ENCODE assay signal across 7 cellular contexts in genomic region chr11:33256031-33256807, GRCh38. TPM values are rescaled to one million over a fixed set of nuclear protein-coding genes. Genes with fewer than 3 reads are reported as not detected.
DNase-seq lines count a peak whose midpoint lies in the region; FAIRE-seq and TF ChIP-seq lines count a peak whose summit lies in the region.

No MANE protein-coding gene starts in this region.

- H3K9me3 ChIP-seq in H9 (ENCODE audit: control insufficient read depth, low read depth, low read length) (no peaks in the 10 kb centered on the region), ovary (no peaks in the 10 kb centered on the region)

- no CpG with 5 or more reads among the region's 12 CpGs for WGBS in H9 (ENCODE audit: extremely low coverage, insufficient read length, low lambda C conversion rate)
- WGBS in ovary, 3 donors, result 58 to 63% (median 61%) methylated on average over 12 of the region's 12 CpGs

- no peak overlapping the region for H2AFZ ChIP-seq in H9 (ENCODE audit: low read length)

- H3T11ph ChIP-seq in H9 (ENCODE audit: low read length), result no peak overlapping the region

- H2BK15ac ChIP-seq in H9 (ENCODE audit: low read depth, low read length), result no peak overlapping the region

- no peaks in the 10 kb centered on the region for H3K27me3 Mint-ChIP-seq in H9 (ENCODE audit: low read depth)
- H3K27me3 Mint-ChIP-seq in endothelial cell (ENCODE audit: unreplicated experiment), result peaks cover 21% of the 10 kb centered on the region

- H2AK5ac ChIP-seq in H9 (ENCODE audit: insufficient read length, low read length), result no peak overlapping the region

- TF ChIP-seq CTCF in H9 (conservative IDR thresholded peaks at IDR 0.05) (no peak), endothelial cell (IDR thresholded peaks at IDR 0.05; ENCODE audit: unreplicated experiment) (no peak), ovary (IDR thresholded peaks at IDR 0.05) (no peak), GM13976 (IDR thresholded peaks at IDR 0.05; ENCODE audit: borderline replicate concordance, control extremely low read depth, extremely low read depth, insufficient read depth, missing control alignments) (no peak)

- in situ Hi-C loops in GM13976 (cut with MboI; ENCODE audit: low sequenced_read_pairs, unreplicated experiment), result no loop called here

- H3K4me3 Mint-ChIP-seq in H9, result peak overlapping the region; percentile 86 to 93
- peak overlapping the region; percentile 94 for H3K4me3 Mint-ChIP-seq in endothelial cell (ENCODE audit: unreplicated experiment)

- H3K18ac ChIP-seq in H9 (ENCODE audit: insufficient read length, low read depth, low read length), result no peak overlapping the region

- H3K4ac ChIP-seq in H9 (ENCODE audit: low read depth, low read length), result no peak overlapping the region

- no peaks in the 10 kb centered on the region for H3K4me1 ChIP-seq in H9 (ENCODE audit: insufficient read depth, low read length)
- H3K4me1 ChIP-seq in ovary (ENCODE audit: insufficient read depth), result no peaks in the 10 kb centered on the region

- no peaks in the 10 kb centered on the region for H4K20me1 ChIP-seq in H9 (ENCODE audit: control insufficient read depth, insufficient read depth, insufficient read length)

- H3K9me3 Mint-ChIP-seq in H9, result peaks cover 0 to under 1% of the 10 kb centered on the region in 2 experiments; a peak in 2 of 5 replicates
- H3K9me3 Mint-ChIP-seq in endothelial cell (ENCODE audit: unreplicated experiment), result peaks cover 3% of the 10 kb centered on the region

- no peaks in the 10 kb centered on the region for H3K79me1 ChIP-seq in H9 (ENCODE audit: insufficient read depth, low read depth, low read length, poor library complexity, severe bottlenecking)

- peak overlapping the region; percentile 88 for H3K4me2 ChIP-seq in H9 (ENCODE audit: insufficient read depth, insufficient read length, low read length)

- peak overlapping the region; percentile 90; the same call in 1 of the 2 replicates for H3K14ac ChIP-seq in H9 (ENCODE audit: insufficient read depth, low read length)

- peaks cover 8% of the 10 kb centered on the region for H3K23me2 ChIP-seq in H9 (ENCODE audit: insufficient read length, low read depth, low read length, poor library complexity, severe bottlenecking)

- H2BK120ac ChIP-seq in H9 (ENCODE audit: low read depth, low read length, poor library complexity, severe bottlenecking), result no peak overlapping the region

- H3K4me1 Mint-ChIP-seq in H9 (peaks cover 25 to 29% of the 10 kb centered on the region in 2 experiments), endothelial cell (ENCODE audit: unreplicated experiment) (peaks cover 21% of the 10 kb centered on the region)

- no peak overlapping the region for H4K91ac ChIP-seq in H9 (ENCODE audit: insufficient read length, low read depth, low read length)

- no peak overlapping the region for H2BK12ac ChIP-seq in H9 (ENCODE audit: insufficient read length, low read depth, low read length)

- no peak overlapping the region for H4K8ac ChIP-seq in H9 (replicated peaks; ENCODE audit: insufficient read length, low read depth, low read length)

- peak overlapping the region; percentile 82 for H3K9ac ChIP-seq in H9 (ENCODE audit: extremely low read depth, insufficient read length, low read length)

- H3K36me3 ChIP-seq in ovary, result no peaks in the 10 kb centered on the region

- no peak overlapping the region for H2BK5ac ChIP-seq in H9 (ENCODE audit: insufficient read length, low read length)

- TF ChIP-seq POLR2A in ovary (IDR thresholded peaks at IDR 0.05), result no peak
- TF ChIP-seq POLR2A in H54 (IDR thresholded peaks at IDR 0.05; ENCODE audit: low read depth, low read length), result no peak

- H3K4me3 ChIP-seq in ovary, result peak overlapping the region; percentile 95

- H3K27ac Mint-ChIP-seq in H9, result peak overlapping the region; percentile 84 to 96 (median 95); a peak in 6 of 7 replicates
- H3K27ac Mint-ChIP-seq in endothelial cell (ENCODE audit: unreplicated experiment), result peak overlapping the region; percentile 94

- H3K27me3 ChIP-seq in H9 (ENCODE audit: insufficient read depth, low read length), result no peaks in the 10 kb centered on the region
- H3K27me3 ChIP-seq in ovary, result no peaks in the 10 kb centered on the region

- peak overlapping the region; percentile 87 for H3K27ac ChIP-seq in H9 (ENCODE audit: insufficient read length, low read depth, low read length)
- peak overlapping the region; percentile 100 for H3K27ac ChIP-seq in ovary

- no peak for FAIRE-seq in H54 (lab: Jason Lieb, UNC)

- H3K79me2 ChIP-seq in H9 (ENCODE audit: insufficient read depth, low read length), result peaks cover 7% of the 10 kb centered on the region; the same call in 1 of the 2 replicates

- peak overlapping the region; percentile 47 for H4K5ac ChIP-seq in H9 (ENCODE audit: insufficient read length, low read depth, low read length)

- peaks cover 0 to 1% (median under 1%) of the 10 kb centered on the region in 3 experiments; a peak in 2 of 7 replicates for H3K36me3 Mint-ChIP-seq in H9 (ENCODE audit: insufficient read depth in 1 of 3, low read depth in 3 of 3)
- H3K36me3 Mint-ChIP-seq in endothelial cell (ENCODE audit: low read depth, unreplicated experiment), result peaks cover 8% of the 10 kb centered on the region

- no peak overlapping the region for H3K56ac ChIP-seq in H9 (ENCODE audit: insufficient read length, low read depth, low read length)

- no peak overlapping the region for H2BK20ac ChIP-seq in H9 (ENCODE audit: low read depth, low read length, poor library complexity, severe bottlenecking)

- TF ChIP-seq EP300 in ovary (IDR thresholded peaks at IDR 0.05), result no peak

- no peak for DNase-seq in H9
- peak; percentile 59 for DNase-seq in OCI-M1 (lab: John Stamatoyannopoulos, UW)
- DNase-seq in endothelial cell (ENCODE audit: low spot score), result no peak
- no peak for DNase-seq in ovary
- DNase-seq in GM13976 (ENCODE audit: low spot score), result no peak
- DNase-seq in stimulated activated naive CD4-positive, alpha-beta T cell treated with Interleukin-2 at 50 U/mL for 16 hours (lab: John Stamatoyannopoulos, UW), result no peak
- DNase-seq in H54 (ENCODE audit: insufficient read length, low spot score), result no peak

- intact Hi-C loops in ovary (cut with DNase I), result loop anchor here (2.0 to 10.0 kb wide), 4 partner anchors 71 to 95 kb away; partner anchors contain the start of gene CSTF3 (in 4 of the 4)

- H3K23ac ChIP-seq in H9 (ENCODE audit: insufficient read length, low read depth, low read length), result no peak overlapping the region

RNA-seq across cellular contexts. Expression of gene HIPK3, which starts 1.0 kb away (rescaled TPM):
- total RNA-seq in H9 (2021) (21.7 and 23.4 TPM in 2 replicates), endothelial cell (ENCODE audit: unreplicated experiment) (70.2 TPM), ovary (100 to 1,000 TPM; 148 to 252 (median 182) TPM)
- 10 to 100 TPM; 28.0 to 33.2 TPM for polyA plus RNA-seq in ovary
